In the genomic region with DNA sequence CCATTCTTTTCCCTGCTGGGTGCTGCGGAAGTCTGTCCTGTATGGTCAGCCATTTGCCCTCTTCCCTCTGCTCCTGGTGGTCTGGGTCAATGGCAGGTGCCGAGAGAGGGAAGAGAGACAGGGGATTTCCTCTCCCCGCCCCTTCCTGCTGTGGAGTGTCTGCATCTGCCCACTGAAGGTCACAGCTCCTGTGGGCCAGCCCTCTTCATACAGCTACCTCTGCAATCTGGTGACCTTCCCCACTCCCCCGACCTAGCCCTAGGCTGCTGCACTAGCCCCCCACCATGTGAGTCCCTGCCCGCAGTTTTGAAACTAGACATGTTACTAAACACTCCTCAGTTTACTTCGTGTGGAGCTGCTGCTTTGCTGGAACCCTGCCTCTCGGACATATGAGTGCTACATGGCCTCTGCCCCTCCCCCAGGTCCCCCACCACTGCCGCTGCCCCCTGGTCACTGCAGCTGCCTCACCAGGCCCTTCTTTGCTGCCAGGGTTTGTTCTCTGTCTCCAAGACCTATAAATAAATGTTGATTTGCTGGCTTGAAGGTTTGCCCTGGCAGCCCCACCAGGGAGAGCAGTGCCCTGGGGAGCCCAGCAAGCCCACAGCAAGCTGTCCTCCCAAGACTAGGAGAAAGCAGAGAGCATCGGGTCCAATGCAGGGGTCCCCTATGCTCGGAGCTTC, we compare ENCODE assay signal across 1 cellular context.
TF ChIP-seq lines count a peak whose summit lies in the region.

No MANE protein-coding gene starts in this region.

TF ChIP-seq in IMR-90, 13 proteins besides CTCF, POLR2A, EP300 and RAD21 (continued from another document):
- TF ChIP-seq, protein P1, sequence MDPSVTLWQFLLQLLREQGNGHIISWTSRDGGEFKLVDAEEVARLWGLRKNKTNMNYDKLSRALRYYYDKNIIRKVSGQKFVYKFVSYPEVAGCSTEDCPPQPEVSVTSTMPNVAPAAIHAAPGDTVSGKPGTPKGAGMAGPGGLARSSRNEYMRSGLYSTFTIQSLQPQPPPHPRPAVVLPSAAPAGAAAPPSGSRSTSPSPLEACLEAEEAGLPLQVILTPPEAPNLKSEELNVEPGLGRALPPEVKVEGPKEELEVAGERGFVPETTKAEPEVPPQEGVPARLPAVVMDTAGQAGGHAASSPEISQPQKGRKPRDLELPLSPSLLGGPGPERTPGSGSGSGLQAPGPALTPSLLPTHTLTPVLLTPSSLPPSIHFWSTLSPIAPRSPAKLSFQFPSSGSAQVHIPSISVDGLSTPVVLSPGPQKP (IDR thresholded peaks at IDR 0.05; ENCODE audit: borderline replicate concordance, low read depth, low read length) = no peak
- TF ChIP-seq MXI1 (IDR thresholded peaks at IDR 0.05; ENCODE audit: borderline replicate concordance, low read depth, low read length) (no peak), RCOR1 (IDR thresholded peaks at IDR 0.05; ENCODE audit: insufficient replicate concordance, low read length) (no peak), SMC3 (IDR thresholded peaks at IDR 0.05; ENCODE audit: low read depth, low read length) (no peak), CHD1 (IDR thresholded peaks at IDR 0.05; ENCODE audit: low read depth, low read length) (no peak), FOS (IDR thresholded peaks at IDR 0.05; ENCODE audit: low read depth, low read length) (no peak), CEBPB (IDR thresholded peaks at IDR 0.05; ENCODE audit: low read depth, low read length) (no peak), MAZ (IDR thresholded peaks at IDR 0.05; ENCODE audit: borderline replicate concordance, low read depth, low read length) (no peak), NFE2L2 (IDR thresholded peaks at IDR 0.05; ENCODE audit: low read depth, low read length) (no peak)
- TF ChIP-seq, protein P2, sequence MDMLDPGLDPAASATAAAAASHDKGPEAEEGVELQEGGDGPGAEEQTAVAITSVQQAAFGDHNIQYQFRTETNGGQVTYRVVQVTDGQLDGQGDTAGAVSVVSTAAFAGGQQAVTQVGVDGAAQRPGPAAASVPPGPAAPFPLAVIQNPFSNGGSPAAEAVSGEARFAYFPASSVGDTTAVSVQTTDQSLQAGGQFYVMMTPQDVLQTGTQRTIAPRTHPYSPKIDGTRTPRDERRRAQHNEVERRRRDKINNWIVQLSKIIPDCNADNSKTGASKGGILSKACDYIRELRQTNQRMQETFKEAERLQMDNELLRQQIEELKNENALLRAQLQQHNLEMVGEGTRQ (IDR thresholded peaks at IDR 0.05; ENCODE audit: low read depth, low read length) = no peak
